In genomic region chr2:176269319-176270099, GRCh38 we compare ENCODE assay signal across 1 cellular context.
TF ChIP-seq lines count a peak whose summit lies in the region.

TSS of gene MTX2 (plus strand) at chr2:176269442. CDS start at chr2:176269630, 188 bp downstream.

TF ChIP-seq in HepG2, 621 proteins besides CTCF, POLR2A, EP300 and RAD21 (continued from another document):
- TF ChIP-seq ZBTB34 (CRISPR knock-in tag; IDR thresholded peaks at IDR 0.05) = peak; percentile 56; the same call in 1 of the 2 replicates
- TF ChIP-seq POGZ (CRISPR knock-in tag; IDR thresholded peaks at IDR 0.05) = peak; percentile 97
- peak; percentile 94 for TF ChIP-seq MED8 (CRISPR knock-in tag; IDR thresholded peaks at IDR 0.05; ENCODE audit: insufficient replicate concordance)
- peak; percentile 75; the same call in 1 of the 2 replicates for TF ChIP-seq MAZ (IDR thresholded peaks at IDR 0.05; ENCODE audit: borderline replicate concordance, low read depth, low read length)
- peak; percentile 95 for TF ChIP-seq MAZ (CRISPR knock-in tag; IDR thresholded peaks at IDR 0.05; ENCODE audit: low read depth)
- TF ChIP-seq ZNF18 (CRISPR knock-in tag; IDR thresholded peaks at IDR 0.05; ENCODE audit: insufficient replicate concordance) = peak; percentile 87
- peak; percentile 28; the same call in 1 of the 2 replicates for TF ChIP-seq FOXJ3 (CRISPR knock-in tag; IDR thresholded peaks at IDR 0.05; ENCODE audit: borderline replicate concordance)
- peak; percentile 84 for TF ChIP-seq SKI (IDR thresholded peaks at IDR 0.05; ENCODE audit: partially characterized antibody)
- 0 out of 2 replicates have a peak, but pooled peaks have one; percentile 83 for TF ChIP-seq ZBTB44 (CRISPR knock-in tag; IDR thresholded peaks at IDR 0.05)
- TF ChIP-seq ZNF563 (CRISPR knock-in tag; IDR thresholded peaks at IDR 0.05) = peak; percentile 97
- TF ChIP-seq ZNF749 (CRISPR knock-in tag; IDR thresholded peaks at IDR 0.05; ENCODE audit: borderline replicate concordance) = no peak
- peak; percentile 72; the same call in 1 of the 2 replicates for TF ChIP-seq KLF6 (CRISPR knock-in tag; IDR thresholded peaks at IDR 0.05)
- peak; percentile 87; the same call in 1 of the 2 replicates for TF ChIP-seq ZNF264 (CRISPR knock-in tag; IDR thresholded peaks at IDR 0.05)
- TF ChIP-seq KDM5A (IDR thresholded peaks at IDR 0.05; ENCODE audit: borderline replicate concordance, low read length) = peak; percentile 78
- peak; percentile 99 for TF ChIP-seq GABPB1 (CRISPR knock-in tag; IDR thresholded peaks at IDR 0.05)
- peak; percentile 97 for TF ChIP-seq ZNF556 (CRISPR knock-in tag; IDR thresholded peaks at IDR 0.05; ENCODE audit: borderline replicate concordance)
- TF ChIP-seq ZNF225 (CRISPR knock-in tag; IDR thresholded peaks at IDR 0.05) = peak; percentile 99
- TF ChIP-seq MED1 (CRISPR knock-in tag; IDR thresholded peaks at IDR 0.05) = peak; percentile 65
- no peak for TF ChIP-seq KAT2B (IDR thresholded peaks at IDR 0.05; ENCODE audit: borderline replicate concordance, low read depth, low read length)
- peak; percentile 95 for TF ChIP-seq POLR2AphosphoS5 (IDR thresholded peaks at IDR 0.05; ENCODE audit: low read depth, low read length)
- peak; percentile 90; the same call in 1 of the 2 replicates for TF ChIP-seq ETS1 (CRISPR knock-in tag; IDR thresholded peaks at IDR 0.05)
- peak; percentile 97 for TF ChIP-seq MYNN (CRISPR knock-in tag; IDR thresholded peaks at IDR 0.05; ENCODE audit: low read depth)
- TF ChIP-seq IKZF5 (CRISPR knock-in tag; IDR thresholded peaks at IDR 0.05) = peak; percentile 70; the same call in 1 of the 2 replicates
- TF ChIP-seq ZNF496 (CRISPR knock-in tag; IDR thresholded peaks at IDR 0.05; ENCODE audit: insufficient replicate concordance) = no peak
- 0 out of 2 replicates have a peak, but pooled peaks have one; percentile 33 for TF ChIP-seq ZKSCAN1 (IDR thresholded peaks at IDR 0.05; ENCODE audit: low read length)
- peak; percentile 88; the same call in 1 of the 2 replicates for TF ChIP-seq KIAA2018 (CRISPR knock-in tag; IDR thresholded peaks at IDR 0.05; ENCODE audit: borderline replicate concordance)
TF ChIP-seq in HepG2: peak in this region for 414.
